8 cellular contexts compared by ENCODE assay signal in genomic region chr1:26530540-26530897, GRCh38.
DNase-seq lines count a peak whose midpoint lies in the region; ATAC-seq lines count a peak whose summit lies in the region.

No MANE protein-coding gene starts in this region.

- H3K27ac Mint-ChIP-seq in T-helper 2 cell treated with Interferon-gamma antibody and Interleukin-4, amounts not matched to agents 5 μg/mL and 100 μg/mL, for 36 hours = peak overlapping the region; percentile 62

- H3K9me3 Mint-ChIP-seq in T-helper 2 cell treated with Interferon-gamma antibody and Interleukin-4, amounts not matched to agents 5 μg/mL and 100 μg/mL, for 36 hours = no peaks in the 10 kb centered on the region

- peak overlapping the region; percentile 78 for H3K4me3 ChIP-seq in iPS-18a (ENCODE audit: low read length)

- ATAC-seq in GM18870 (IDR thresholded peaks at IDR 0.05; ENCODE audit: unreplicated experiment) = no peak

- H3K27me3 ChIP-seq in iPS-18a (ENCODE audit: control insufficient read depth, insufficient read depth, low read length) = no peaks in the 10 kb centered on the region

- H3K4me1 ChIP-seq in iPS-18a (ENCODE audit: control insufficient read depth, low read depth, low read length) = peaks cover 15% of the 10 kb centered on the region

- peak overlapping the region; percentile 47 for H3K9ac ChIP-seq in iPS-18a (ENCODE audit: low read length)

- peak overlapping the region; percentile 89 for H3K4me3 Mint-ChIP-seq in T-helper 2 cell treated with Interferon-gamma antibody and Interleukin-4, amounts not matched to agents 5 μg/mL and 100 μg/mL, for 36 hours

- peaks cover 2% of the 10 kb centered on the region for H3K27me3 Mint-ChIP-seq in T-helper 2 cell treated with Interferon-gamma antibody and Interleukin-4, amounts not matched to agents 5 μg/mL and 100 μg/mL, for 36 hours (ENCODE audit: low read depth)

- H3K36me3 ChIP-seq in iPS-18a (ENCODE audit: control insufficient read depth, low read depth, low read length) = no peaks in the 10 kb centered on the region

- no peak for DNase-seq in T-helper 2 cell treated with Interferon-gamma antibody and Interleukin-4, amounts not matched to agents 5 μg/mL and 100 μg/mL, for 36 hours (ENCODE audit: low spot score)
- DNase-seq in T-helper 2 cell = no peak
- peak; percentile 47 for DNase-seq in UCSD-AML1 (lab: John Stamatoyannopoulos, UW; ENCODE audit: unreplicated experiment)
- no peak for DNase-seq in substantia nigra (lab: John Stamatoyannopoulos, UW)
- DNase-seq in stimulated activated naive CD4-positive, alpha-beta T cell treated with Interleukin-2 at 50 U/mL for 16 hours (lab: John Stamatoyannopoulos, UW) = no peak
- DNase-seq in NCI-H524 treated with DMSO at 0.1 percent for 48 hours (lab: John Stamatoyannopoulos, UW) = no peak

- H3K4me1 Mint-ChIP-seq in T-helper 2 cell treated with Interferon-gamma antibody and Interleukin-4, amounts not matched to agents 5 μg/mL and 100 μg/mL, for 36 hours (ENCODE audit: low read depth) = peaks cover 28% of the 10 kb centered on the region

- H3K27ac ChIP-seq in iPS-18a (ENCODE audit: low read length) = no peak overlapping the region
- peak overlapping the region; percentile 77 for H3K27ac ChIP-seq in substantia nigra (ENCODE audit: low read depth, low read length, poor library complexity, severe bottlenecking)

- no peaks in the 10 kb centered on the region for H3K9me3 ChIP-seq in iPS-18a (ENCODE audit: control insufficient read depth, low read depth, low read length)

- H3K36me3 Mint-ChIP-seq in T-helper 2 cell treated with Interferon-gamma antibody and Interleukin-4, amounts not matched to agents 5 μg/mL and 100 μg/mL, for 36 hours (ENCODE audit: low read depth) = no peaks in the 10 kb centered on the region
